In the genomic region with DNA sequence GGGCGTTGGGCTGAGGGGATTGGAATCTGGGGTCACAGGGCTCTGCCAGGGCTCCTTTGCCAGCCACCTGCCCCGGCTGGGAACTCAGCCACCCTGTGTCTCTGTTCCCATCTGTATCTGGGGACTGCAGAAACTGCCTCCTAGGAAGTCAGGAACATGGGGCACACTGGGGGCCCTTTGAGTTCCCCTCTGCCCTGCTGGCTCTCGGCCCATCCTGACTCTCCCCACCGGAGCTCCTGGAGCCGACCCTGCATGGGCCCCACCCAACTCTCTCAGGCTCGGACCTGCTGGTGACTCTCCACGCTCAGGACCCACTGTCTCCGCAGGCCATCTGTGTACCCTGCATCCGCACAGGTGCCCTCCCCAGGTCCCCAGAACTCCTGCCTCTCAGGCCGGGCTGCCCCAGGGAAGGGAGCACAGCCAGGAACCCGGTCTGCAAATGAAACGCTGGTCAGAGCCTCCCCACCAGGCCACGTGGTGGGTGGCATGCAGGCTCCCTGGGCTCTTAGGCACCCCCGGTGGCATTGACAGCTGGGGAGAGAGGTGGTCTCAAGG, we compare ENCODE assay signal across 20 cellular contexts.
"Had no signal": no experiment of that assay in that cellular context is flagged by ENCODE, and none has a peak within 500 bp of the region (broad histone marks: within the 10 kb centered on the region; RNA-seq: fewer than 3 reads in every experiment).

No MANE protein-coding gene starts in this region.

- FAIRE-seq: endothelial cell of umbilical vein had no signal

- ATAC-seq: activated T-helper 17 cell treated with anti-CD3 and anti-CD28 coated beads, Interleukin-2, amount 50 U/mL, for 72 hours; effector memory CD8-positive, alpha-beta T cell; esophagus mucosa had no signal

- H3K9me3 ChIP-seq: breast epithelium, colonic mucosa, stomach, suprapubic skin had no signal

- H3K36me3 ChIP-seq: breast epithelium, colonic mucosa, stomach, suprapubic skin, tibial nerve had no signal

- H3K4me3 ChIP-seq: breast epithelium, colonic mucosa, dorsolateral prefrontal cortex, stomach, suprapubic skin, tibial nerve had no signal

- H3K4me1 ChIP-seq: breast epithelium, colonic mucosa had no signal

- H3K27ac ChIP-seq: breast epithelium, colonic mucosa, dorsolateral prefrontal cortex, stomach, suprapubic skin, tibial nerve had no signal

- DNase-seq: activated naive CD4-positive, alpha-beta T cell; activated T-cell treated with anti-CD3 and anti-CD28 coated beads, Interleukin-2, amount 50 U/mL, for 24 hours; amniotic stem cell; colonic mucosa; effector memory CD8-positive, alpha-beta T cell; foreskin melanocyte; immature natural killer cell; kidney glomerular epithelial cell; mesenchymal stem cell; naive B cell; occipital lobe; stimulated activated CD4-positive, alpha-beta T cell treated with anti-CD3 and anti-CD28 coated beads, Interleukin-4, amount 100 ng/mL, for 4 hours; stomach had no signal
